ENCODE assay signal across 8 cellular contexts in the genomic region with DNA sequence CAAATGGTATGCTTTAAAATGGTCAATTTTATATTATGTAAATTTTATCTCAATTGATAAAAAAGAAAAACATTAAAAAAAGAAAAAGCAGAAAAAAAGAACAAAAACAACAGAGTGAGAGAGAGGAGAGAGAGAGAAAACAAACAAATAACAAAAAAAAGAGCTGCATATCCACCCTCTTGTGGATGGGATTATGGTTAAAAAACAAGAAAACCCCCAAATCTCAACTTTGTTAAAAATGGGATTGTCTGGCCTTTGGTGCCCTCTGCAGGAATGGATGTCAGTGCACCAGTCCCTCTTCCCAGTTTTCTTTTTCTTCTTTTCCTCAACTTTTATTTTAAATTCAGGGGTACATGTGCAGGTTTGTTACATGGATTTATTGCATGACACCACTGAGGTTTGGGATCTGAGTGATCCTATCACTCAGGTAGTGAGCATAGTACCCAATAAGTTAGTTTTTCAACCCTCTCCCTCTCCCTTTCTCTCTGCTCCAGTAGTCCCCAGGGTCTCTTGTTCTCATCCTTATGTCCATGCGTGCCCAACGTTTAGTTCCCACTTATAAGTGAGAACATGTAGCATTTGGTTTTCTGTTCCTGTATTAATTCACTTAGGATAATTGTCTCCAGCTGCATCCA. TPM values are rescaled to one million over a fixed set of nuclear protein-coding genes. Genes with fewer than 3 reads are reported as not detected.
DNase-seq lines count a peak whose midpoint lies in the region; ATAC-seq and TF ChIP-seq lines count a peak whose summit lies in the region.

No MANE protein-coding gene starts in this region.

- no peak overlapping the region for H3K23ac ChIP-seq in mesenchymal stem cell (ENCODE audit: low read length in 2 of 2)

- no peak overlapping the region for H2BK5ac ChIP-seq in mesenchymal stem cell (ENCODE audit: low read depth, low read length, poor library complexity, severe bottlenecking)

- TF ChIP-seq RAD21 in SK-N-SH (IDR thresholded peaks at IDR 0.05; ENCODE audit: low read length), result peak; percentile 85

- H3K79me1 ChIP-seq in mesenchymal stem cell (replicated peaks; ENCODE audit: low read length, poor library complexity, severe bottlenecking), result no peaks in the 10 kb centered on the region

- H3K9me2 ChIP-seq in SK-N-SH, result no peaks in the 10 kb centered on the region

- H3K27ac ChIP-seq in SK-N-SH (ENCODE audit: low read depth in 2 of 2, low read length in 1 of 2) (no peak overlapping the region), mesenchymal stem cell (ENCODE audit: low read length, poor library complexity, severe bottlenecking) (no peak overlapping the region)

- no peak overlapping the region for H2BK120ac ChIP-seq in mesenchymal stem cell (ENCODE audit: low read depth, low read length)

- POLR2A ChIA-PET in SK-N-SH (lab: Yijun Ruan, JAX), result interaction anchor here (0.6 kb wide), 1 partner anchor 140 kb away, joined by 3 read pairs; no protein-coding TSS in a partner anchor

- no peak for TF ChIP-seq EP300 in SK-N-SH (IDR thresholded peaks at IDR 0.05; ENCODE audit: borderline replicate concordance in 1 of 2, low read depth in 1 of 2, low read length in 1 of 2)

- H3K18ac ChIP-seq in mesenchymal stem cell (ENCODE audit: low read depth in 1 of 2, low read length in 2 of 2), result no peak overlapping the region

- CTCF ChIA-PET in SK-N-SH (lab: Yijun Ruan, JAX), result interaction anchor here (0.6 to 6.1 kb wide), 20 partner anchors 10 to 517 kb away, joined by 3 to 55 read pairs (median 4); a partner anchor contains a TSS

- H4K20me1 ChIP-seq in SK-N-SH (ENCODE audit: insufficient read depth), result no peaks in the 10 kb centered on the region

- TF ChIP-seq CTCF in SK-N-SH (IDR thresholded peaks at IDR 0.05), result peak; percentile 87

- H3K9me3 ChIP-seq in SK-N-SH (no peaks in the 10 kb centered on the region), mesenchymal stem cell (ENCODE audit: control insufficient read depth, low read length) (no peaks in the 10 kb centered on the region)

- no peak overlapping the region for H2AK5ac ChIP-seq in mesenchymal stem cell (ENCODE audit: low read length, severe bottlenecking)

- no peak overlapping the region for H4K8ac ChIP-seq in mesenchymal stem cell (ENCODE audit: low read length)

- no peak overlapping the region for H3K4me2 ChIP-seq in SK-N-SH
- no peak overlapping the region for H3K4me2 ChIP-seq in mesenchymal stem cell (ENCODE audit: low read length, poor library complexity, severe bottlenecking)

- DNase-seq in D341Med (ENCODE audit: low spot score) (peak; percentile 71), HCEC 1CT (peak; percentile 43), SK-N-SH (peak; percentile 76), dermis microvascular lymphatic vessel endothelial cell (ENCODE audit: low read depth in 2 of 2) (peak; percentile 20 to 56), mesenchymal stem cell (peak; percentile 63), NCI-H2029 treated with DMSO at 0.1 percent for 48 hours (lab: John Stamatoyannopoulos, UW) (no peak)

- H3F3A ChIP-seq in SK-N-SH (replicated peaks; ENCODE audit: insufficient read depth), result no peaks in the 10 kb centered on the region

- H3K9ac ChIP-seq in SK-N-SH, result no peak overlapping the region
- H3K9ac ChIP-seq in mesenchymal stem cell (ENCODE audit: low read length), result no peak overlapping the region

- no peaks in the 10 kb centered on the region for H3K79me2 ChIP-seq in SK-N-SH (ENCODE audit: insufficient read depth)

- no peak overlapping the region for H3K4ac ChIP-seq in mesenchymal stem cell (ENCODE audit: low read depth in 1 of 2, low read length in 2 of 2)

- H3K27me3 ChIP-seq in SK-N-SH (ENCODE audit: insufficient read depth) (peaks cover 39% of the 10 kb centered on the region), mesenchymal stem cell (ENCODE audit: control insufficient read depth in 1 of 2, insufficient read depth in 1 of 2, low read length in 2 of 2) (peaks cover 57 to 88% of the 10 kb centered on the region in 2 experiments)

- peak overlapping the region in 1 of 2 experiments; percentile 35; a peak in 1 of 4 replicates for H3K4me3 ChIP-seq in SK-N-SH (ENCODE audit: low read depth in 2 of 2, low read length in 1 of 2)
- no peak overlapping the region for H3K4me3 ChIP-seq in mesenchymal stem cell (ENCODE audit: insufficient read depth in 1 of 2, low read depth in 1 of 2, low read length in 2 of 2)

- H2AFZ ChIP-seq in SK-N-SH (ENCODE audit: low read depth) (no peak overlapping the region), mesenchymal stem cell (ENCODE audit: low read depth, low read length) (no peak overlapping the region)

- H4K91ac ChIP-seq in mesenchymal stem cell (ENCODE audit: low read length), result no peak overlapping the region

- H3K36me3 ChIP-seq in SK-N-SH (replicated peaks in 1 of 2; ENCODE audit: control insufficient read depth in 1 of 2, insufficient read depth in 2 of 2, low read length in 1 of 2) (no peaks in the 10 kb centered on the region), mesenchymal stem cell (ENCODE audit: control insufficient read depth in 1 of 2, insufficient read depth in 2 of 2, low read depth in 1 of 2, low read length in 2 of 2) (no peaks in the 10 kb centered on the region)

- H3K14ac ChIP-seq in mesenchymal stem cell (ENCODE audit: low read length in 2 of 2), result no peak overlapping the region

- WGBS in SK-N-SH (ENCODE audit: low lambda C conversion rate), result 0% methylated on average over 2 of the region's 2 CpGs
- no CpG with 5 or more reads among the region's 2 CpGs for WGBS in mesenchymal stem cell

- H3K4me1 ChIP-seq in SK-N-SH (ENCODE audit: control insufficient read depth in 1 of 2, insufficient read depth in 2 of 2, low read depth in 1 of 2, low read length in 1 of 2) (no peaks in the 10 kb centered on the region), mesenchymal stem cell (ENCODE audit: control insufficient read depth, insufficient read depth, low read depth, low read length) (no peaks in the 10 kb centered on the region)

- no peak for ATAC-seq in GM18907 (IDR thresholded peaks at IDR 0.05; ENCODE audit: unreplicated experiment)
- ATAC-seq in HG02798 (IDR thresholded peaks at IDR 0.05; ENCODE audit: poor library complexity, unreplicated experiment), result no peak

- H2BK12ac ChIP-seq in mesenchymal stem cell (ENCODE audit: low read length in 2 of 2), result no peak overlapping the region

- H2BK15ac ChIP-seq in mesenchymal stem cell (ENCODE audit: low read depth, poor library complexity, severe bottlenecking), result no peak overlapping the region

TF ChIP-seq in SK-N-SH, 30 proteins besides CTCF, POLR2A, EP300 and RAD21:
- TF ChIP-seq RCOR1 (IDR thresholded peaks at IDR 0.05; ENCODE audit: low read length) (no peak), SMC3 (IDR thresholded peaks at IDR 0.05; ENCODE audit: low read depth, low read length) (peak; percentile 60)

RNA-seq across cellular contexts. Expression of a gene that starts 28.1 kb away (rescaled TPM):
- 46.0 and 71.1 TPM in 2 replicates for polyA plus RNA-seq in SK-N-SH (2012; rRNA removed)
- polyA plus RNA-seq in SK-N-SH (2012; cell fraction: cytosol; rRNA removed), result 52.3 and 67.2 TPM in 2 replicates
- polyA plus RNA-seq in SK-N-SH (2012; cell fraction: nucleus; rRNA removed), result 34.9 and 39.3 TPM in 2 replicates
- total RNA-seq in dermis microvascular lymphatic vessel endothelial cell, result 28.9 and 39.8 TPM in 2 replicates
- 68.0 TPM for polyA plus RNA-seq in mesenchymal stem cell (2013, experiment 1 of 2)
- 67.0 TPM for polyA plus RNA-seq in mesenchymal stem cell (2013, experiment 2 of 2)
